In genomic region chr15:45087513-45087912, GRCh38 we compare ENCODE assay signal across 23 cellular contexts. TPM values are rescaled to one million over a fixed set of nuclear protein-coding genes. Genes with fewer than 3 reads are reported as not detected.
DNase-seq lines count a peak whose midpoint lies in the region; ATAC-seq and TF ChIP-seq lines count a peak whose summit lies in the region.
"Had no signal": no experiment of that assay in that cellular context is flagged by ENCODE, and none has a peak within 500 bp of the region (broad histone marks: within the 10 kb centered on the region; RNA-seq: fewer than 3 reads in every experiment).

No MANE protein-coding gene starts in this region.

- no peaks in the 10 kb centered on the region for H3K36me3 Mint-ChIP-seq in H9 (ENCODE audit: insufficient read depth in 1 of 3, low read depth in 3 of 3)
- no peaks in the 10 kb centered on the region for H3K36me3 Mint-ChIP-seq in activated naive CD4-positive, alpha-beta T cell treated with anti-CD3 and anti-CD28 coated beads, Interleukin-2, amount 50 U/mL, for 72 hours
- H3K36me3 Mint-ChIP-seq: activated naive CD8-positive, alpha-beta T cell treated with anti-CD3 and anti-CD28 coated beads, Interleukin-2, amount 10 ng/mL, durations not matched to agents 7 days and 5 days had no signal

- no peak overlapping the region for H2BK15ac ChIP-seq in H9 (ENCODE audit: low read depth, low read length)

- H3K79me1 ChIP-seq in H9 (ENCODE audit: insufficient read depth, low read depth, low read length, poor library complexity, severe bottlenecking) = no peaks in the 10 kb centered on the region

- no peak overlapping the region for H3K18ac ChIP-seq in H9 (ENCODE audit: insufficient read length, low read depth, low read length)

- peaks cover 17% of the 10 kb centered on the region for H3K27me3 Mint-ChIP-seq in H9 (ENCODE audit: low read depth)

- no peak overlapping the region for H2BK5ac ChIP-seq in H9 (ENCODE audit: insufficient read length, low read length)

- H2AK5ac ChIP-seq in H9 (ENCODE audit: insufficient read length, low read length) = no peak overlapping the region

- ATAC-seq in Panc1 = peak; percentile 53; the same call in 1 of the 2 replicates
- ATAC-seq in activated naive CD4-positive, alpha-beta T cell treated with anti-CD3 and anti-CD28 coated beads, Interleukin-2, amount 50 U/mL, for 72 hours = no peak
- ATAC-seq in GM19324 (IDR thresholded peaks at IDR 0.05; ENCODE audit: low FRiP score, unreplicated experiment) = no peak
- ATAC-seq: activated CD8-positive, alpha-beta T cell treated with anti-CD3 and anti-CD28 coated beads, Interleukin-2, amount 10 ng/mL, durations not matched to agents 7 days and 5 days; left cardiac atrium; PC-3 had no signal

- DNase-seq in DMS 273 (lab: John Stamatoyannopoulos, UW; ENCODE audit: unreplicated experiment) (peak; percentile 18), DMS 273 treated with DMSO at 0.1 percent for 48 hours (lab: John Stamatoyannopoulos, UW) (no peak), H9 (no peak), Panc1 (ENCODE audit: low read depth, low spot score) (no peak), fibroblast of villous mesenchyme (ENCODE audit: low read depth) (peak; percentile 13), breast epithelium (ENCODE audit: low spot score in 2 of 2) (no peak)
- DNase-seq in activated naive CD4-positive, alpha-beta T cell treated with anti-CD3 and anti-CD28 coated beads, Interleukin-2, amount 50 U/mL, for 72 hours (ENCODE audit: low spot score in 2 of 2) = no peak
- DNase-seq: activated CD8-positive, alpha-beta T cell treated with anti-CD3 and anti-CD28 coated beads, Interleukin-2, amount 10 ng/mL, durations not matched to agents 7 days and 5 days; activated naive CD8-positive, alpha-beta T cell treated with anti-CD3 and anti-CD28 coated beads, Interleukin-2, amount 10 ng/mL, durations not matched to agents 7 days and 5 days; brain microvascular endothelial cell; C1 segment of cervical spinal cord; dermis blood vessel endothelial cell; foreskin melanocyte; left cardiac atrium; midbrain; NCI-H2029; PC-3; SW 1271 had no signal

- H3K4me2 ChIP-seq in H9 (ENCODE audit: insufficient read depth, insufficient read length, low read length) = no peak overlapping the region

- no peak overlapping the region for H2BK12ac ChIP-seq in H9 (ENCODE audit: insufficient read length, low read depth, low read length)

- H3K36me3 ChIP-seq in Panc1 (ENCODE audit: control insufficient read depth, insufficient read depth, low read length) (no peaks in the 10 kb centered on the region), breast epithelium (no peaks in the 10 kb centered on the region)
- H3K36me3 ChIP-seq: brain microvascular endothelial cell had no signal

- no peak overlapping the region for H3K9ac ChIP-seq in H9 (ENCODE audit: extremely low read depth, insufficient read length, low read length)

- H4K8ac ChIP-seq in H9 (replicated peaks; ENCODE audit: insufficient read length, low read depth, low read length) = no peak overlapping the region

- H3K4me1 ChIP-seq in H9 (ENCODE audit: insufficient read depth, low read length) = no peaks in the 10 kb centered on the region
- H3K4me1 ChIP-seq in Panc1 (ENCODE audit: control insufficient read depth, insufficient read depth, low read length) = no peaks in the 10 kb centered on the region
- H3K4me1 ChIP-seq in breast epithelium = no peaks in the 10 kb centered on the region

- WGBS in H9 (ENCODE audit: extremely low coverage, insufficient read length, low lambda C conversion rate) = no CpG with 5 or more reads among the region's 1 CpG

- no peak overlapping the region for H3K27ac Mint-ChIP-seq in H9
- H3K27ac Mint-ChIP-seq in activated naive CD4-positive, alpha-beta T cell treated with anti-CD3 and anti-CD28 coated beads, Interleukin-2, amount 50 U/mL, for 72 hours = no peak overlapping the region
- H3K27ac Mint-ChIP-seq: activated CD8-positive, alpha-beta T cell treated with anti-CD3 and anti-CD28 coated beads, Interleukin-2, amount 10 ng/mL, durations not matched to agents 7 days and 5 days; activated naive CD8-positive, alpha-beta T cell treated with anti-CD3 and anti-CD28 coated beads, Interleukin-2, amount 10 ng/mL, durations not matched to agents 7 days and 5 days had no signal

- no peak for TF ChIP-seq POLR2A in breast epithelium (IDR thresholded peaks at IDR 0.05)

- H3K9me3 Mint-ChIP-seq in H9 = no peaks in the 10 kb centered on the region
- no peaks in the 10 kb centered on the region for H3K9me3 Mint-ChIP-seq in activated naive CD4-positive, alpha-beta T cell treated with anti-CD3 and anti-CD28 coated beads, Interleukin-2, amount 50 U/mL, for 72 hours
- H3K9me3 Mint-ChIP-seq: activated naive CD8-positive, alpha-beta T cell treated with anti-CD3 and anti-CD28 coated beads, Interleukin-2, amount 10 ng/mL, durations not matched to agents 7 days and 5 days had no signal

- H2BK120ac ChIP-seq in H9 (ENCODE audit: low read depth, low read length, poor library complexity, severe bottlenecking) = no peak overlapping the region

- CTCF ChIA-PET in Panc1 (lab: Charles Lee) = no interaction called here

- no TSS peak for BruUV-seq in Panc1 (replicated peaks; lab: Mats Ljungman, UMichigan)

- H2AFZ ChIP-seq in H9 (ENCODE audit: low read length) = no peak overlapping the region

- no peak overlapping the region for H3T11ph ChIP-seq in H9 (ENCODE audit: low read length)

- no peak overlapping the region for H3K4ac ChIP-seq in H9 (ENCODE audit: low read depth, low read length)

- no peak overlapping the region for H4K5ac ChIP-seq in H9 (ENCODE audit: insufficient read length, low read depth, low read length)

- H2BK20ac ChIP-seq in H9 (ENCODE audit: low read depth, low read length, poor library complexity, severe bottlenecking) = no peak overlapping the region

- no peaks in the 10 kb centered on the region for H3K79me2 ChIP-seq in H9 (ENCODE audit: insufficient read depth, low read length)

- POLR2A ChIA-PET in Panc1 (lab: Charles Lee) = no interaction called here

- no peaks in the 10 kb centered on the region for H3K23me2 ChIP-seq in H9 (ENCODE audit: insufficient read length, low read depth, low read length, poor library complexity, severe bottlenecking)

- no peak overlapping the region for H3K23ac ChIP-seq in H9 (ENCODE audit: insufficient read length, low read depth, low read length)

- in situ Hi-C loops in Panc1 (cut with HindIII; ENCODE audit: low pct_unique_long_range_greater_than_20kb, low sequenced_read_pairs) = no loop called here

- H3K9me3 ChIP-seq in H9 (ENCODE audit: control insufficient read depth, low read depth, low read length) (no peaks in the 10 kb centered on the region), Panc1 (ENCODE audit: control insufficient read depth, insufficient read depth, low read depth, low read length) (no peaks in the 10 kb centered on the region), breast epithelium (no peaks in the 10 kb centered on the region)

- no peak overlapping the region for H3K56ac ChIP-seq in H9 (ENCODE audit: insufficient read length, low read depth, low read length)

- H3K14ac ChIP-seq in H9 (ENCODE audit: insufficient read depth, low read length) = no peak overlapping the region

- intact Hi-C loops in Panc1 (cut with micrococcal nuclease; ENCODE audit: unreplicated experiment) = no loop called here
- intact Hi-C loops in breast epithelium (cut with DNase I; ENCODE audit: low total_unique reads) = no loop called here

- no peak overlapping the region for H3K4me3 Mint-ChIP-seq in H9
- H3K4me3 Mint-ChIP-seq: activated CD8-positive, alpha-beta T cell treated with anti-CD3 and anti-CD28 coated beads, Interleukin-2, amount 10 ng/mL, durations not matched to agents 7 days and 5 days; activated naive CD8-positive, alpha-beta T cell treated with anti-CD3 and anti-CD28 coated beads, Interleukin-2, amount 10 ng/mL, durations not matched to agents 7 days and 5 days had no signal

- H3K27me3 ChIP-seq in H9 (ENCODE audit: insufficient read depth, low read length) (no peaks in the 10 kb centered on the region), Panc1 (ENCODE audit: control insufficient read depth, insufficient read depth, low read length) (peaks cover 18% of the 10 kb centered on the region), breast epithelium (peaks cover 0 to 4% of the 10 kb centered on the region in 2 donors)

- no peak overlapping the region for H3K4me3 ChIP-seq in Panc1 (ENCODE audit: low read depth in 2 of 2, low read length in 2 of 2)
- H3K4me3 ChIP-seq in fibroblast of villous mesenchyme (ENCODE audit: low read depth, low read length) = no peak overlapping the region
- no peak overlapping the region for H3K4me3 ChIP-seq in breast epithelium

- H4K20me1 ChIP-seq in H9 (ENCODE audit: control insufficient read depth, insufficient read depth, insufficient read length) = no peaks in the 10 kb centered on the region

- H4K91ac ChIP-seq in H9 (ENCODE audit: insufficient read length, low read depth, low read length) = no peak overlapping the region

- no peak overlapping the region for H3K27ac ChIP-seq in H9 (ENCODE audit: insufficient read length, low read depth, low read length)
- H3K27ac ChIP-seq in Panc1 (ENCODE audit: low read length) = no peak overlapping the region
- no peak overlapping the region for H3K27ac ChIP-seq in breast epithelium
- H3K27ac ChIP-seq: brain microvascular endothelial cell, epithelial cell of prostate had no signal

- TF ChIP-seq CTCF in H9 (conservative IDR thresholded peaks at IDR 0.05) (peak; percentile 44; the same call in 2 of the 3 replicates), Panc1 (IDR thresholded peaks at IDR 0.05) (no peak; the same call in 1 of the 2 replicates), fibroblast of villous mesenchyme (IDR thresholded peaks at IDR 0.05; ENCODE audit: insufficient read depth, low read depth, low read length) (no peak), breast epithelium (IDR thresholded peaks at IDR 0.05) (no peak)

- no peaks in the 10 kb centered on the region for H3K4me1 Mint-ChIP-seq in H9
- H3K4me1 Mint-ChIP-seq: activated naive CD8-positive, alpha-beta T cell treated with anti-CD3 and anti-CD28 coated beads, Interleukin-2, amount 10 ng/mL, durations not matched to agents 7 days and 5 days had no signal

RNA-seq across cellular contexts. Expression of gene DUOX2, which starts 26.5 kb away (rescaled TPM):
- total RNA-seq in H9 (2021) (0.29 and 0.42 TPM in 2 replicates), Panc1 (2021; ENCODE audit: unreplicated experiment) (0.08 TPM), fibroblast of villous mesenchyme (not detected in 2 replicates), breast epithelium (under 1 TPM; 0.15 to 0.98 (median 0.16) TPM)
- polyA plus RNA-seq in Panc1 (2012; ENCODE audit: insufficient read length) = 0.06 TPM
- total RNA-seq in activated naive CD4-positive, alpha-beta T cell treated with anti-CD3 and anti-CD28 coated beads, Interleukin-2, amount 50 U/mL, for 72 hours = under 1 TPM; 0.16 to 0.36 TPM
- total RNA-seq: activated CD8-positive, alpha-beta T cell treated with anti-CD3 and anti-CD28 coated beads, Interleukin-2, amount 10 ng/mL, durations not matched to agents 7 days and 5 days; activated naive CD8-positive, alpha-beta T cell treated with anti-CD3 and anti-CD28 coated beads, Interleukin-2, amount 10 ng/mL, durations not matched to agents 7 days and 5 days; dermis blood vessel endothelial cell; PC-3 had no signal

RNA-seq across cellular contexts. Expression of gene DUOXA2, which starts 26.6 kb away (rescaled TPM):
- total RNA-seq in H9 (2021) = not detected in 2 replicates
- total RNA-seq in Panc1 (2021; ENCODE audit: unreplicated experiment) = not detected
- not detected for polyA plus RNA-seq in Panc1 (2012; ENCODE audit: insufficient read length)
- not detected in 2 replicates for total RNA-seq in fibroblast of villous mesenchyme
- total RNA-seq in activated naive CD4-positive, alpha-beta T cell treated with anti-CD3 and anti-CD28 coated beads, Interleukin-2, amount 50 U/mL, for 72 hours = not detected
- total RNA-seq in breast epithelium = under 1 TPM in 1 of 3 donors, not detected in 2; 0.33 TPM
- total RNA-seq: A172; activated CD8-positive, alpha-beta T cell treated with anti-CD3 and anti-CD28 coated beads, Interleukin-2, amount 10 ng/mL, durations not matched to agents 7 days and 5 days; activated naive CD8-positive, alpha-beta T cell treated with anti-CD3 and anti-CD28 coated beads, Interleukin-2, amount 10 ng/mL, durations not matched to agents 7 days and 5 days; dermis blood vessel endothelial cell; left cardiac atrium; MCF 10A; NCI-H460; PC-3 had no signal

RNA-seq across cellular contexts. Expression of gene DUOXA1, which starts 42.2 kb away (rescaled TPM):
- 1.2 and 1.3 TPM in 2 replicates for total RNA-seq in H9 (2021)
- not detected for total RNA-seq in Panc1 (2021; ENCODE audit: unreplicated experiment)
- not detected for polyA plus RNA-seq in Panc1 (2012; ENCODE audit: insufficient read length)
- total RNA-seq in fibroblast of villous mesenchyme = not detected in 2 replicates
- total RNA-seq in activated naive CD4-positive, alpha-beta T cell treated with anti-CD3 and anti-CD28 coated beads, Interleukin-2, amount 50 U/mL, for 72 hours = under 1 TPM in 1 of 2 donors, not detected in 1; 0.23 TPM
- 1 to 10 TPM in 2 of 3 donors, under 1 TPM in 1; 0.80 to 3.3 (median 1.0) TPM for total RNA-seq in breast epithelium
- total RNA-seq: A172; activated CD8-positive, alpha-beta T cell treated with anti-CD3 and anti-CD28 coated beads, Interleukin-2, amount 10 ng/mL, durations not matched to agents 7 days and 5 days; dermis blood vessel endothelial cell; PC-3 had no signal

RNA-seq across cellular contexts. Expression of gene DUOX1, which starts 42.3 kb away (rescaled TPM):
- total RNA-seq in H9 (2021) (2.3 and 2.6 TPM in 2 replicates), Panc1 (2021; ENCODE audit: unreplicated experiment) (0.31 TPM), fibroblast of villous mesenchyme (not detected in 2 replicates), breast epithelium (1 to 10 TPM in 2 of 3 donors, under 1 TPM in 1; 0.80 to 7.2 (median 1.6) TPM)
- polyA plus RNA-seq in Panc1 (2012; ENCODE audit: insufficient read length) = 1.4 TPM
- under 1 TPM; 0.05 to 0.18 TPM for total RNA-seq in activated naive CD4-positive, alpha-beta T cell treated with anti-CD3 and anti-CD28 coated beads, Interleukin-2, amount 50 U/mL, for 72 hours
- total RNA-seq: A172; activated CD8-positive, alpha-beta T cell treated with anti-CD3 and anti-CD28 coated beads, Interleukin-2, amount 10 ng/mL, durations not matched to agents 7 days and 5 days; activated naive CD8-positive, alpha-beta T cell treated with anti-CD3 and anti-CD28 coated beads, Interleukin-2, amount 10 ng/mL, durations not matched to agents 7 days and 5 days; dermis blood vessel endothelial cell; NCI-H460; PC-3 had no signal

Comparison
In these comparisons a context has a peak if more than half of its experiments do, and no peak if none do; other contexts are left out.
1. DNase-seq: peak in DMS 273 (single experiment) and fibroblast of villous mesenchyme (single experiment); none in DMS 273 treated with DMSO at 0.1 percent for 48 hours (single experiment), H9 (single experiment), Panc1 (single experiment), activated naive CD4-positive, alpha-beta T cell treated with anti-CD3 and anti-CD28 coated beads, Interleukin-2, amount 50 U/mL, for 72 hours (0 of 2) and breast epithelium (0 of 2).